1 cellular context compared by ENCODE assay signal in genomic region chr16:85491798-85492616, GRCh38.
TF ChIP-seq lines count a peak whose summit lies in the region.

No MANE protein-coding gene starts in this region.

TF ChIP-seq in HepG2, 621 proteins besides CTCF, POLR2A, EP300 and RAD21 (continued from another document and continues in another):
- TF ChIP-seq ZFP91 (CRISPR knock-in tag; IDR thresholded peaks at IDR 0.05; ENCODE audit: borderline replicate concordance), result peak; percentile 77; the same call in 1 of the 2 replicates
- TF ChIP-seq ZNF574 (CRISPR knock-in tag; IDR thresholded peaks at IDR 0.05), result peak; percentile 17; the same call in 1 of the 2 replicates
- peak; percentile 97 for TF ChIP-seq MEF2D (CRISPR knock-in tag; IDR thresholded peaks at IDR 0.05)
- peak; percentile 21 for TF ChIP-seq HNRNPLL (IDR thresholded peaks at IDR 0.05; ENCODE audit: low read depth, low read length, poor library complexity, severe bottlenecking)
- peak in 1 of 2 experiments; percentile 37; a peak in 1 of 4 replicates for TF ChIP-seq HMGXB4 (CRISPR knock-in tag; IDR thresholded peaks at IDR 0.05; ENCODE audit: borderline replicate concordance in 1 of 2, low read depth in 1 of 2)
- no peak for TF ChIP-seq ZNF10 (CRISPR knock-in tag; IDR thresholded peaks at IDR 0.05; ENCODE audit: borderline replicate concordance, low read depth)
- TF ChIP-seq ZNF552 (CRISPR knock-in tag; IDR thresholded peaks at IDR 0.05; ENCODE audit: borderline replicate concordance), result 0 out of 2 replicates have a peak, but pooled peaks have one; percentile 52
- TF ChIP-seq TAF15 (IDR thresholded peaks at IDR 0.05; ENCODE audit: low read depth, low read length, poor library complexity, severe bottlenecking), result no peak
- no peak for TF ChIP-seq KDM5B (CRISPR knock-in tag; IDR thresholded peaks at IDR 0.05; ENCODE audit: borderline replicate concordance)
- TF ChIP-seq EED (CRISPR knock-in tag; IDR thresholded peaks at IDR 0.05), result 0 out of 2 replicates have a peak, but pooled peaks have one; percentile 3
- TF ChIP-seq MAX (IDR thresholded peaks at IDR 0.05), result peak; percentile 51; the same call in 1 of the 2 replicates
- TF ChIP-seq FOXK1 (CRISPR knock-in tag; IDR thresholded peaks at IDR 0.05; ENCODE audit: borderline replicate concordance, low read depth), result peak; percentile 23; the same call in 1 of the 2 replicates
- no peak; the same call in none of the 2 replicates for TF ChIP-seq ARID4A (CRISPR knock-in tag; IDR thresholded peaks at IDR 0.05; ENCODE audit: borderline replicate concordance)
- no peak for TF ChIP-seq ZSCAN5A (CRISPR knock-in tag; IDR thresholded peaks at IDR 0.05; ENCODE audit: borderline replicate concordance)
- no peak for TF ChIP-seq HES4 (CRISPR knock-in tag; IDR thresholded peaks at IDR 0.05; ENCODE audit: borderline replicate concordance)
- TF ChIP-seq FOXC1 (CRISPR knock-in tag; IDR thresholded peaks at IDR 0.05; ENCODE audit: borderline replicate concordance), result 0 out of 2 replicates have a peak, but pooled peaks have one; percentile 7
- TF ChIP-seq ZNF441 (CRISPR knock-in tag; IDR thresholded peaks at IDR 0.05; ENCODE audit: borderline replicate concordance), result no peak
- no peak for TF ChIP-seq ARID5B (CRISPR knock-in tag; IDR thresholded peaks at IDR 0.05)
- no peak for TF ChIP-seq TBX2 (CRISPR knock-in tag; IDR thresholded peaks at IDR 0.05; ENCODE audit: borderline replicate concordance)
- TF ChIP-seq MAZ (IDR thresholded peaks at IDR 0.05; ENCODE audit: borderline replicate concordance, low read depth, low read length), result no peak
- TF ChIP-seq MAZ (CRISPR knock-in tag; IDR thresholded peaks at IDR 0.05; ENCODE audit: low read depth), result peak; percentile 22; the same call in 1 of the 2 replicates
- TF ChIP-seq ZNF772 (CRISPR knock-in tag; IDR thresholded peaks at IDR 0.05), result no peak
- no peak for TF ChIP-seq ZNF576 (CRISPR knock-in tag; IDR thresholded peaks at IDR 0.05)
- no peak for TF ChIP-seq BHLHE40 (IDR thresholded peaks at IDR 0.05; ENCODE audit: low read length)
- 0 out of 2 replicates have a peak, but pooled peaks have one; percentile 13 for TF ChIP-seq FOXO1 (CRISPR knock-in tag; IDR thresholded peaks at IDR 0.05)
- TF ChIP-seq ZNF546 (CRISPR knock-in tag; conservative IDR thresholded peaks at IDR 0.05), result peak; percentile 56; the same call in 1 of the 2 replicates
- TF ChIP-seq RBM39 (IDR thresholded peaks at IDR 0.05; ENCODE audit: low read depth, low read length, poor library complexity, severe bottlenecking), result no peak
- TF ChIP-seq ERF (CRISPR knock-in tag; IDR thresholded peaks at IDR 0.05), result 0 out of 2 replicates have a peak, but pooled peaks have one; percentile 11
- no peak for TF ChIP-seq RFXANK (CRISPR knock-in tag; IDR thresholded peaks at IDR 0.05)
- 0 out of 2 replicates have a peak, but pooled peaks have one; percentile 41 for TF ChIP-seq ZNF543 (CRISPR knock-in tag; IDR thresholded peaks at IDR 0.05)
- TF ChIP-seq ELF3 (CRISPR knock-in tag; IDR thresholded peaks at IDR 0.05), result peak; percentile 17; the same call in 1 of the 2 replicates
- no peak for TF ChIP-seq ZNF430 (CRISPR knock-in tag; IDR thresholded peaks at IDR 0.05)
- 0 out of 2 replicates have a peak, but pooled peaks have one; percentile 31 for TF ChIP-seq MYPOP (CRISPR knock-in tag; IDR thresholded peaks at IDR 0.05)
- peak; percentile 32; the same call in 1 of the 2 replicates for TF ChIP-seq GABPB1 (CRISPR knock-in tag; IDR thresholded peaks at IDR 0.05)
- no peak for TF ChIP-seq AHR (CRISPR knock-in tag; IDR thresholded peaks at IDR 0.05)
- TF ChIP-seq ZNF383 (CRISPR knock-in tag; IDR thresholded peaks at IDR 0.05; ENCODE audit: borderline replicate concordance), result no peak
- TF ChIP-seq BRCA1 (CRISPR knock-in tag; IDR thresholded peaks at IDR 0.05), result no peak
- TF ChIP-seq ADNP (CRISPR knock-in tag; IDR thresholded peaks at IDR 0.05), result no peak
- TF ChIP-seq MXD4 (CRISPR knock-in tag; IDR thresholded peaks at IDR 0.05), result no peak
- TF ChIP-seq MEIS1 (CRISPR knock-in tag; IDR thresholded peaks at IDR 0.05; ENCODE audit: borderline replicate concordance), result 0 out of 2 replicates have a peak, but pooled peaks have one; percentile 26
- peak; percentile 42; the same call in 1 of the 2 replicates for TF ChIP-seq ZBTB38 (CRISPR knock-in tag; IDR thresholded peaks at IDR 0.05)
- TF ChIP-seq ZNF652 (CRISPR knock-in tag; IDR thresholded peaks at IDR 0.05; ENCODE audit: borderline replicate concordance, low read depth), result no peak
- peak; percentile 45; the same call in 1 of the 2 replicates for TF ChIP-seq ZNF468 (CRISPR knock-in tag; IDR thresholded peaks at IDR 0.05)
- TF ChIP-seq NFIC (IDR thresholded peaks at IDR 0.05; ENCODE audit: low read length), result no peak
- no peak for TF ChIP-seq CBX2 (IDR thresholded peaks at IDR 0.05; ENCODE audit: low read depth, low read length)
- TF ChIP-seq CBX2 (CRISPR knock-in tag; IDR thresholded peaks at IDR 0.05; ENCODE audit: low read depth), result no peak
- peak; percentile 49; the same call in 1 of the 2 replicates for TF ChIP-seq ARNTL (CRISPR knock-in tag; IDR thresholded peaks at IDR 0.05)
- TF ChIP-seq SP5 (CRISPR knock-in tag; IDR thresholded peaks at IDR 0.05; ENCODE audit: borderline replicate concordance, low read depth), result 0 out of 2 replicates have a peak, but pooled peaks have one; percentile 27
- TF ChIP-seq ONECUT2 (CRISPR knock-in tag; IDR thresholded peaks at IDR 0.05), result no peak
